In genomic region chr7:17159500-17160037, GRCh38 we compare ENCODE assay signal across 11 cellular contexts.
DNase-seq lines count a peak whose midpoint lies in the region; ATAC-seq and TF ChIP-seq lines count a peak whose summit lies in the region.
"Had no signal": no experiment of that assay in that cellular context is flagged by ENCODE, and none has a peak within 500 bp of the region (broad histone marks: within the 10 kb centered on the region; RNA-seq: fewer than 3 reads in every experiment).

No MANE protein-coding gene starts in this region.

- no peak overlapping the region for H3K4me3 Mint-ChIP-seq in activated naive CD8-positive, alpha-beta T cell treated with anti-CD3 and anti-CD28 coated beads for 36 hours
- no peak overlapping the region for H3K4me3 Mint-ChIP-seq in immature natural killer cell

- no peak overlapping the region for H3K27ac ChIP-seq in A673 (ENCODE audit: low read depth, low read length, poor library complexity, severe bottlenecking)
- H3K27ac ChIP-seq: 22Rv1, SJSA1 had no signal

- no TSS peak for BruUV-seq in A673 (replicated peaks; lab: Mats Ljungman, UMichigan)

- H3K9me3 ChIP-seq in A673 (ENCODE audit: low read depth, low read length, poor library complexity, severe bottlenecking), result no peaks in the 10 kb centered on the region
- H3K9me3 ChIP-seq: SJSA1 had no signal

- POLR2A ChIA-PET in A673 (lab: Charles Lee; ENCODE audit: low non-redundant PET), result no interaction called here

- peaks cover 19% of the 10 kb centered on the region for H3K36me3 Mint-ChIP-seq in activated naive CD8-positive, alpha-beta T cell treated with anti-CD3 and anti-CD28 coated beads for 36 hours
- H3K36me3 Mint-ChIP-seq in immature natural killer cell, result peaks cover 0 to 4% (median 0%) of the 10 kb centered on the region in 3 donors

- CTCF ChIA-PET in A673 (lab: Charles Lee), result interaction anchor here (0.5 kb wide), 1 partner anchor 204 kb away, joined by 3 read pairs; no protein-coding TSS in a partner anchor

- H3K27ac Mint-ChIP-seq in activated naive CD8-positive, alpha-beta T cell treated with anti-CD3 and anti-CD28 coated beads for 36 hours, result peak overlapping the region; percentile 86
- no peak overlapping the region for H3K27ac Mint-ChIP-seq in immature natural killer cell

- H3K4me1 Mint-ChIP-seq in activated naive CD8-positive, alpha-beta T cell treated with anti-CD3 and anti-CD28 coated beads for 36 hours, result peaks cover 30% of the 10 kb centered on the region
- H3K4me1 Mint-ChIP-seq in immature natural killer cell, result no peaks in the 10 kb centered on the region

- peak; percentile 88 to 92 for ATAC-seq in activated CD4-positive, CD25-positive, alpha-beta regulatory T cell treated with anti-CD3 and anti-CD28 coated beads, Interleukin-2, amount 50 U/mL, for 24 hours
- ATAC-seq in GM21423 (IDR thresholded peaks at IDR 0.05; ENCODE audit: unreplicated experiment) (peak; percentile 82), HG03095 (IDR thresholded peaks at IDR 0.05; ENCODE audit: unreplicated experiment) (peak; percentile 89)

- DNase-seq in activated CD4-positive, CD25-positive, alpha-beta regulatory T cell treated with anti-CD3 and anti-CD28 coated beads, Interleukin-2, amount 50 U/mL, for 72 hours, result no peak
- DNase-seq in activated naive CD8-positive, alpha-beta T cell treated with anti-CD3 and anti-CD28 coated beads for 36 hours, result no peak
- DNase-seq in A673 (ENCODE audit: low spot score), result no peak
- no peak for DNase-seq in stimulated activated naive CD4-positive, alpha-beta T cell treated with Interleukin-2 at 50 U/mL for 16 hours (lab: John Stamatoyannopoulos, UW)
- DNase-seq in immature natural killer cell, result no peak
- DNase-seq: substantia nigra had no signal

- H3K27me3 ChIP-seq in A673 (replicated peaks; ENCODE audit: insufficient read depth, low read depth, low read length, poor library complexity), result no peaks in the 10 kb centered on the region
- H3K27me3 ChIP-seq: SJSA1 had no signal

- H3K4me1 ChIP-seq in A673 (ENCODE audit: insufficient read depth, low read length, poor library complexity, severe bottlenecking), result no peaks in the 10 kb centered on the region
- H3K4me1 ChIP-seq: SJSA1 had no signal

- H3K4me3 ChIP-seq in A673 (ENCODE audit: low read depth, low read length, poor library complexity, severe bottlenecking), result no peak overlapping the region
- H3K4me3 ChIP-seq: SJSA1 had no signal

- TF ChIP-seq CTCF in A673 (conservative IDR thresholded peaks at IDR 0.05; ENCODE audit: low read depth, low read length), result no peak

- intact Hi-C loops in A673 (cut with micrococcal nuclease; ENCODE audit: unreplicated experiment), result loop anchor here (10.0 kb wide), 1 partner anchor 175 kb away; no protein-coding TSS in a partner anchor

- H3K9me3 Mint-ChIP-seq in activated naive CD8-positive, alpha-beta T cell treated with anti-CD3 and anti-CD28 coated beads for 36 hours, result peaks cover 21% of the 10 kb centered on the region
- H3K9me3 Mint-ChIP-seq in immature natural killer cell, result peaks cover 0 to 5% (median 0%) of the 10 kb centered on the region in 6 donors

- H3K27me3 Mint-ChIP-seq in activated naive CD8-positive, alpha-beta T cell treated with anti-CD3 and anti-CD28 coated beads for 36 hours, result no peaks in the 10 kb centered on the region
- peaks cover 0 to 2% (median 0%) of the 10 kb centered on the region in 3 donors for H3K27me3 Mint-ChIP-seq in immature natural killer cell (ENCODE audit: low read depth in 3 of 3)

- H3K36me3 ChIP-seq in A673 (ENCODE audit: insufficient read depth, low read length, poor library complexity, severe bottlenecking), result no peaks in the 10 kb centered on the region
- H3K36me3 ChIP-seq: SJSA1 had no signal
